Comparison of ENCODE assay signal across 8 cellular contexts in genomic region chr1:172699111-172699510, GRCh38. TPM values are rescaled to one million over a fixed set of nuclear protein-coding genes. Genes with fewer than 3 reads are reported as not detected.
DNase-seq lines count a peak whose midpoint lies in the region; ATAC-seq lines count a peak whose summit lies in the region.

No MANE protein-coding gene starts in this region.

- intact Hi-C loops in posterior vena cava (cut with DNase I) = no loop called here

- ATAC-seq in GM18907 (IDR thresholded peaks at IDR 0.05; ENCODE audit: unreplicated experiment) (peak; percentile 81), HG03280 (IDR thresholded peaks at IDR 0.05; ENCODE audit: unreplicated experiment) (peak; percentile 51)

- DNase-seq in activated CD4-positive, alpha-beta T cell treated with anti-CD3 and anti-CD28 coated beads for 24 hours (ENCODE audit: low read depth in 2 of 2) = peak; percentile 56 to 61
- DNase-seq in dermis blood vessel endothelial cell = peak; percentile 67
- DNase-seq in stimulated activated CD4-positive, alpha-beta T cell treated with anti-CD3 and anti-CD28 coated beads, Interleukin-4, amount 100 ng/mL, for 1 hour = peak; percentile 60
- DNase-seq in midbrain (lab: John Stamatoyannopoulos, UW) = no peak
- DNase-seq in SW 1271 (lab: John Stamatoyannopoulos, UW) = no peak
- no peak for DNase-seq in posterior vena cava (ENCODE audit: low spot score)

RNA-seq across cellular contexts. Expression of gene FASLG, which starts 40.2 kb away (rescaled TPM):
- total RNA-seq in dermis blood vessel endothelial cell (not detected in 2 replicates), posterior vena cava (under 1 TPM in 1 of 2 donors, not detected in 1; 0.28 TPM)

Comparison
In these comparisons a context has a peak if more than half of its experiments do, and no peak if none do; other contexts are left out.
1. DNase-seq: peak in activated CD4-positive, alpha-beta T cell treated with anti-CD3 and anti-CD28 coated beads for 24 hours (2 of 2), dermis blood vessel endothelial cell (single experiment) and stimulated activated CD4-positive, alpha-beta T cell treated with anti-CD3 and anti-CD28 coated beads, Interleukin-4, amount 100 ng/mL, for 1 hour (single experiment); none in midbrain (single experiment), SW 1271 (0 of 2) and posterior vena cava (single experiment).